ENCODE assay signal across 27 cellular contexts in the genomic region with DNA sequence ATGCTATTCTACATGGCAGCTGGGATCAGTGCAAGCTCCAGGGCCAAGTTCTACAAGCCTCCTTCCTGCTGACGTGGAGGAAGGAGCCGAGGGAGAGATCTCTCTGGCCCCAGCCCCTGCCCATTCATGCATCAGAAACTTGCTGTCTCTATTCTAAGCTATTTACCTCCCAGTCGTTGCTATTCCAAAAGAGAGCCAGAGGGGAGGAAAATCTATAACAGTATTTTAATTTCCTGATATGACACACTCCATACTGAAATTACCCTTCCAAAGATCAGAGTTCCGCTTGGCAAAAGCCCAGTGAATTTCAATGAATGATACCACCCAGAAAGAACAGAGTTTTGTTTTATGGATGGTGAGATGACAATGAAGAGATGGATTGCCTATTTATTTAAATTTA.
"Had no signal": no experiment of that assay in that cellular context is flagged by ENCODE, and none has a peak within 500 bp of the region (broad histone marks: within the 10 kb centered on the region; RNA-seq: fewer than 3 reads in every experiment).

No MANE protein-coding gene starts in this region.

- H3K9me3 Mint-ChIP-seq: dendritic cell treated with granulocyte-macrophage colony-stimulating factor and Interleukin-4, amounts not matched to agents 40 ng/mL and 50 ng/mL, for 4 days had no signal

- H3K9me3 ChIP-seq: colonic mucosa, esophagus squamous epithelium, gastrocnemius medialis, heart right ventricle, left lung, lower lobe of right lung, mucosa of descending colon had no signal

- DNase-seq: colonic mucosa; cortex of kidney; effector CD8-positive, alpha-beta T cell; effector memory CD8-positive, alpha-beta T cell; endodermal cell; erythroblast; esophagus squamous epithelium; foreskin fibroblast; foreskin melanocyte; gastrocnemius medialis; glutamatergic neuron; head of caudate nucleus; heart right ventricle; hippocampal formation; left cardiac atrium; left lung; left ventricle myocardium superior; lower lobe of right lung; mesenchymal stem cell; mucosa of descending colon had no signal

- H3K27me3 ChIP-seq: colonic mucosa, gastrocnemius medialis, left lung had no signal

- H3K4me3 ChIP-seq: colonic mucosa, esophagus squamous epithelium, gastrocnemius medialis, heart right ventricle, left lung, lower lobe of right lung, mucosa of descending colon had no signal

- H3K4me1 ChIP-seq: colonic mucosa, esophagus squamous epithelium, gastrocnemius medialis, heart right ventricle, left lung, lower lobe of right lung had no signal

- H3K27ac ChIP-seq: colonic mucosa, epithelial cell of prostate, esophagus squamous epithelium, gastrocnemius medialis, heart right ventricle, left lung, lower lobe of right lung had no signal

- H3K27ac Mint-ChIP-seq: dendritic cell treated with granulocyte-macrophage colony-stimulating factor and Interleukin-4, amounts not matched to agents 40 ng/mL and 50 ng/mL, for 4 days; effector memory CD8-positive, alpha-beta T cell; endodermal cell; mesothelial cell of epicardium had no signal

- H3K36me3 ChIP-seq: colonic mucosa, esophagus squamous epithelium, gastrocnemius medialis, heart right ventricle, left lung, lower lobe of right lung had no signal

- FAIRE-seq: endometrium, islet of Langerhans, keratinocyte had no signal

- H3K36me3 Mint-ChIP-seq: mesothelial cell of epicardium had no signal

- H3K4me1 Mint-ChIP-seq: endodermal cell, mesothelial cell of epicardium had no signal

- H3K27me3 Mint-ChIP-seq: dendritic cell treated with granulocyte-macrophage colony-stimulating factor and Interleukin-4, amounts not matched to agents 40 ng/mL and 50 ng/mL, for 4 days had no signal

- ATAC-seq: effector memory CD8-positive, alpha-beta T cell; esophagus mucosa; gastrocnemius medialis; heart right ventricle; left cardiac atrium; left lung; left ventricle myocardium superior; lower lobe of right lung; mucosa of descending colon had no signal

- H3K4me3 Mint-ChIP-seq: dendritic cell treated with granulocyte-macrophage colony-stimulating factor and Interleukin-4, amounts not matched to agents 40 ng/mL and 50 ng/mL, for 4 days; effector memory CD8-positive, alpha-beta T cell; endodermal cell; mesothelial cell of epicardium had no signal
